In the genomic region with DNA sequence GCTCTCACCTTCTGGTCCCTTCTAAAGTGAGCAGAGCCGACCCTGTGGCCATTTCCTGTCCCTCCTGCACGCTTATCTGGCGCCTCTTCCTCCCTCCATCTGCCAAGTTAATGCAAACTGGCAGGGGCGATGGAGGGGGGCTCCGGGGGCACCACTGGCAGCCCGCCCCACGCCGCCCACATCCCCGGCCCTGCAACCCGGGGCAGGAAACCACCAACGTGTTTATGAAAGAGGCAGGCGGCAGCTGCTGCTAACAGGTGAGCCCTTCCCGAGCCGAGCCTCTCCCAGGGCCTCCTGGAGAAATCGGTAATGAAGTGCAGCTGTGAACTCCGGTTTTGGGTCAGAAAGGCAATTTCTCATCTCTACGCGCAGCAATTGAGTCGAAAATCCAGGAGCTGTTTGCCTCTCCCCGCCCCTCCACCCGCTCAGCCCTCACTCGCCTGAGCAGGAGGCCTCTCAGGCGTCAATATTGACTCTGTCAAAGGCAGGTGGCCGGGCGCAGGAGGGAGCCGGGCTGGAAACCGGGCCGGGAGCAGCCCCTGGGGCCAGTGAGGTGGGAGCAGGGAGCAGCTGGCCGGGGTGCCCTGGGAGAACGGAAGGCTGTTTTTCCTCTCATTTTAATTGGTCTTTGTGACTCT, we compare ENCODE assay signal across 1 cellular context.
TF ChIP-seq lines count a peak whose summit lies in the region.

No MANE protein-coding gene starts in this region.

TF ChIP-seq in HepG2, 621 proteins besides CTCF, POLR2A, EP300 and RAD21 (continued from another document and continues in another):
- TF ChIP-seq, protein P1, sequence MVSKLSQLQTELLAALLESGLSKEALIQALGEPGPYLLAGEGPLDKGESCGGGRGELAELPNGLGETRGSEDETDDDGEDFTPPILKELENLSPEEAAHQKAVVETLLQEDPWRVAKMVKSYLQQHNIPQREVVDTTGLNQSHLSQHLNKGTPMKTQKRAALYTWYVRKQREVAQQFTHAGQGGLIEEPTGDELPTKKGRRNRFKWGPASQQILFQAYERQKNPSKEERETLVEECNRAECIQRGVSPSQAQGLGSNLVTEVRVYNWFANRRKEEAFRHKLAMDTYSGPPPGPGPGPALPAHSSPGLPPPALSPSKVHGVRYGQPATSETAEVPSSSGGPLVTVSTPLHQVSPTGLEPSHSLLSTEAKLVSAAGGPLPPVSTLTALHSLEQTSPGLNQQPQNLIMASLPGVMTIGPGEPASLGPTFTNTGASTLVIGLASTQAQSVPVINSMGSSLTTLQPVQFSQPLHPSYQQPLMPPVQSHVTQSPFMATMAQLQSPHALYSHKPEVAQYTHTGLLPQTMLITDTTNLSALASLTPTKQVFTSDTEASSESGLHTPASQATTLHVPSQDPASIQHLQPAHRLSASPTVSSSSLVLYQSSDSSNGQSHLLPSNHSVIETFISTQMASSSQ (IDR thresholded peaks at IDR 0.05; ENCODE audit: low read depth), result peak; percentile 61; the same call in 1 of the 2 replicates
- TF ChIP-seq, protein P1 (CRISPR knock-in tag; IDR thresholded peaks at IDR 0.05; ENCODE audit: borderline replicate concordance), result peak; percentile 50; the same call in 1 of the 2 replicates
- TF ChIP-seq KDM5A (IDR thresholded peaks at IDR 0.05; ENCODE audit: borderline replicate concordance, low read length) (no peak), ZFP62 (CRISPR knock-in tag; IDR thresholded peaks at IDR 0.05) (peak; percentile 88; the same call in 1 of the 2 replicates), ZBTB38 (CRISPR knock-in tag; IDR thresholded peaks at IDR 0.05) (peak; percentile 51; the same call in 1 of the 2 replicates), ZNF605 (CRISPR knock-in tag; IDR thresholded peaks at IDR 0.05) (peak; percentile 94), ZNF382 (CRISPR knock-in tag; IDR thresholded peaks at IDR 0.05; ENCODE audit: borderline replicate concordance) (no peak), ZNF546 (CRISPR knock-in tag; conservative IDR thresholded peaks at IDR 0.05) (no peak), ZMYM3 (CRISPR knock-in tag; IDR thresholded peaks at IDR 0.05) (peak; percentile 91), RCOR2 (CRISPR knock-in tag; IDR thresholded peaks at IDR 0.05) (no peak), REL (CRISPR knock-in tag; conservative IDR thresholded peaks at IDR 0.05) (peak; percentile 91), MZF1 (CRISPR knock-in tag; IDR thresholded peaks at IDR 0.05; ENCODE audit: borderline replicate concordance) (0 out of 2 replicates have a peak, but pooled peaks have one; percentile 21), RORA (CRISPR knock-in tag; IDR thresholded peaks at IDR 0.05) (no peak), ZNF615 (CRISPR knock-in tag; IDR thresholded peaks at IDR 0.05; ENCODE audit: borderline replicate concordance) (no peak; the same call in 1 of the 2 replicates), GZF1 (CRISPR knock-in tag; IDR thresholded peaks at IDR 0.05) (peak; percentile 85; the same call in 1 of the 2 replicates), KAT8 (CRISPR knock-in tag; IDR thresholded peaks at IDR 0.05) (peak; percentile 80), STAG1 (CRISPR knock-in tag; IDR thresholded peaks at IDR 0.05) (peak; percentile 46), ZNF572 (CRISPR knock-in tag; IDR thresholded peaks at IDR 0.05) (0 out of 2 replicates have a peak, but pooled peaks have one; percentile 78), TOPORS (CRISPR knock-in tag; IDR thresholded peaks at IDR 0.05) (no peak), RBAK (CRISPR knock-in tag; IDR thresholded peaks at IDR 0.05) (no peak; the same call in 1 of the 2 replicates), NKX3-1 (CRISPR knock-in tag; IDR thresholded peaks at IDR 0.05) (peak; percentile 91)
- TF ChIP-seq, protein P2, sequence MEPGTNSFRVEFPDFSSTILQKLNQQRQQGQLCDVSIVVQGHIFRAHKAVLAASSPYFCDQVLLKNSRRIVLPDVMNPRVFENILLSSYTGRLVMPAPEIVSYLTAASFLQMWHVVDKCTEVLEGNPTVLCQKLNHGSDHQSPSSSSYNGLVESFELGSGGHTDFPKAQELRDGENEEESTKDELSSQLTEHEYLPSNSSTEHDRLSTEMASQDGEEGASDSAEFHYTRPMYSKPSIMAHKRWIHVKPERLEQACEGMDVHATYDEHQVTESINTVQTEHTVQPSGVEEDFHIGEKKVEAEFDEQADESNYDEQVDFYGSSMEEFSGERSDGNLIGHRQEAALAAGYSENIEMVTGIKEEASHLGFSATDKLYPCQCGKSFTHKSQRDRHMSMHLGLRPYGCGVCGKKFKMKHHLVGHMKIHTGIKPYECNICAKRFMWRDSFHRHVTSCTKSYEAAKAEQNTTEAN (CRISPR knock-in tag; conservative IDR thresholded peaks at IDR 0.05), result peak; percentile 91
- TF ChIP-seq, protein P3, sequence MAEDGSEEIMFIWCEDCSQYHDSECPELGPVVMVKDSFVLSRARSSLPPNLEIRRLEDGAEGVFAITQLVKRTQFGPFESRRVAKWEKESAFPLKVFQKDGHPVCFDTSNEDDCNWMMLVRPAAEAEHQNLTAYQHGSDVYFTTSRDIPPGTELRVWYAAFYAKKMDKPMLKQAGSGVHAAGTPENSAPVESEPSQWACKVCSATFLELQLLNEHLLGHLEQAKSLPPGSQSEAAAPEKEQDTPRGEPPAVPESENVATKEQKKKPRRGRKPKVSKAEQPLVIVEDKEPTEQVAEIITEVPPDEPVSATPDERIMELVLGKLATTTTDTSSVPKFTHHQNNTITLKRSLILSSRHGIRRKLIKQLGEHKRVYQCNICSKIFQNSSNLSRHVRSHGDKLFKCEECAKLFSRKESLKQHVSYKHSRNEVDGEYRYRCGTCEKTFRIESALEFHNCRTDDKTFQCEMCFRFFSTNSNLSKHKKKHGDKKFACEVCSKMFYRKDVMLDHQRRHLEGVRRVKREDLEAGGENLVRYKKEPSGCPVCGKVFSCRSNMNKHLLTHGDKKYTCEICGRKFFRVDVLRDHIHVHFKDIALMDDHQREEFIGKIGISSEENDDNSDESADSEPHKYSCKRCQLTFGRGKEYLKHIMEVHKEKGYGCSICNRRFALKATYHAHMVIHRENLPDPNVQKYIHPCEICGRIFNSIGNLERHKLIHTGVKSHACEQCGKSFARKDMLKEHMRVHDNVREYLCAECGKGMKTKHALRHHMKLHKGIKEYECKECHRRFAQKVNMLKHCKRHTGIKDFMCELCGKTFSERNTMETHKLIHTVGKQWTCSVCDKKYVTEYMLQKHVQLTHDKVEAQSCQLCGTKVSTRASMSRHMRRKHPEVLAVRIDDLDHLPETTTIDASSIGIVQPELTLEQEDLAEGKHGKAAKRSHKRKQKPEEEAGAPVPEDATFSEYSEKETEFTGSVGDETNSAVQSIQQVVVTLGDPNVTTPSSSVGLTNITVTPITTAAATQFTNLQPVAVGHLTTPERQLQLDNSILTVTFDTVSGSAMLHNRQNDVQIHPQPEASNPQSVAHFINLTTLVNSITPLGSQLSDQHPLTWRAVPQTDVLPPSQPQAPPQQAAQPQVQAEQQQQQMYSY (CRISPR knock-in tag; IDR thresholded peaks at IDR 0.05), result peak; percentile 80
- TF ChIP-seq, protein P4, sequence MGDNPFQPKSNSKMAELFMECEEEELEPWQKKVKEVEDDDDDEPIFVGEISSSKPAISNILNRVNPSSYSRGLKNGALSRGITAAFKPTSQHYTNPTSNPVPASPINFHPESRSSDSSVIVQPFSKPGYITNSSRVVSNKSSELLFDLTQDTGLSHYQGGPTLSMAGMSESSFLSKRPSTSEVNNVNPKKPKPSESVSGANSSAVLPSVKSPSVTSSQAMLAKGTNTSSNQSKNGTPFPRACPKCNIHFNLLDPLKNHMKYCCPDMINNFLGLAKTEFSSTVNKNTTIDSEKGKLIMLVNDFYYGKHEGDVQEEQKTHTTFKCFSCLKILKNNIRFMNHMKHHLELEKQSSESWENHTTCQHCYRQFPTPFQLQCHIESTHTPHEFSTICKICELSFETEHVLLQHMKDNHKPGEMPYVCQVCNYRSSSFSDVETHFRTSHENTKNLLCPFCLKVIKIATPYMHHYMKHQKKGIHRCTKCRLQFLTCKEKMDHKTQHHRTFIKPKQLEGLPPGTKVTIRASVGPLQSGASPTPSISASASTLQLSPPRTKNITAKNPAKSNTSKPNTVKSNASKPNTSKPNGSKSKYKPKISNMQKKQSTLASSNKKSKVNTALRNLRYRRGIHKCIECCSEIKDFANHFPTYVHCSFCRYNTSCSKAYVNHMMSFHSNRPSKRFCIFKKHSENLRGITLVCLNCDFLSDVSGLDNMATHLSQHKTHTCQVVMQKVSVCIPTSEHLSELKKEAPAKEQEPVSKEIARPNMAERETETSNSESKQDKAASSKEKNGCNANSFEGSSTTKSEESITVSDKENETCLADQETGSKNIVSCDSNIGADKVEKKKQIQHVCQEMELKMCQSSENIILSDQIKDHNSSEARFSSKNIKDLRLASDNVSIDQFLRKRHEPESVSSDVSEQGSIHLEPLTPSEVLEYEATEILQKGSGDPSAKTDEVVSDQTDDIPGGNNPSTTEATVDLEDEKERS (CRISPR knock-in tag; IDR thresholded peaks at IDR 0.05), result peak; percentile 77; the same call in 1 of the 2 replicates
- TF ChIP-seq, protein P5, sequence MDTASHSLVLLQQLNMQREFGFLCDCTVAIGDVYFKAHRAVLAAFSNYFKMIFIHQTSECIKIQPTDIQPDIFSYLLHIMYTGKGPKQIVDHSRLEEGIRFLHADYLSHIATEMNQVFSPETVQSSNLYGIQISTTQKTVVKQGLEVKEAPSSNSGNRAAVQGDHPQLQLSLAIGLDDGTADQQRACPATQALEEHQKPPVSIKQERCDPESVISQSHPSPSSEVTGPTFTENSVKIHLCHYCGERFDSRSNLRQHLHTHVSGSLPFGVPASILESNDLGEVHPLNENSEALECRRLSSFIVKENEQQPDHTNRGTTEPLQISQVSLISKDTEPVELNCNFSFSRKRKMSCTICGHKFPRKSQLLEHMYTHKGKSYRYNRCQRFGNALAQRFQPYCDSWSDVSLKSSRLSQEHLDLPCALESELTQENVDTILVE (CRISPR knock-in tag; IDR thresholded peaks at IDR 0.05), result peak; percentile 78
- TF ChIP-seq, protein P6, sequence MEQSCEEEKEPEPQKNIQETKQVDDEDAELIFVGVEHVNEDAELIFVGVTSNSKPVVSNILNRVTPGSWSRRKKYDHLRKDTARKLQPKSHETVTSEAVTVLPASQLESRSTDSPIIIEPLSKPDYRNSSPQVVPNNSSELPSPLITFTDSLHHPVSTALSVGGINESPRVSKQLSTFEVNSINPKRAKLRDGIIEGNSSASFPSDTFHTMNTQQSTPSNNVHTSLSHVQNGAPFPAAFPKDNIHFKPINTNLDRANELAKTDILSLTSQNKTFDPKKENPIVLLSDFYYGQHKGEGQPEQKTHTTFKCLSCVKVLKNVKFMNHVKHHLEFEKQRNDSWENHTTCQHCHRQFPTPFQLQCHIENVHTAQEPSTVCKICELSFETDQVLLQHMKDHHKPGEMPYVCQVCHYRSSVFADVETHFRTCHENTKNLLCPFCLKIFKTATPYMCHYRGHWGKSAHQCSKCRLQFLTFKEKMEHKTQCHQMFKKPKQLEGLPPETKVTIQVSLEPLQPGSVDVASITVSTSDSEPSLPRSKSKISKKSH (CRISPR knock-in tag; IDR thresholded peaks at IDR 0.05; ENCODE audit: borderline replicate concordance), result 0 out of 2 replicates have a peak, but pooled peaks have one; percentile 43
- TF ChIP-seq, protein P7, sequence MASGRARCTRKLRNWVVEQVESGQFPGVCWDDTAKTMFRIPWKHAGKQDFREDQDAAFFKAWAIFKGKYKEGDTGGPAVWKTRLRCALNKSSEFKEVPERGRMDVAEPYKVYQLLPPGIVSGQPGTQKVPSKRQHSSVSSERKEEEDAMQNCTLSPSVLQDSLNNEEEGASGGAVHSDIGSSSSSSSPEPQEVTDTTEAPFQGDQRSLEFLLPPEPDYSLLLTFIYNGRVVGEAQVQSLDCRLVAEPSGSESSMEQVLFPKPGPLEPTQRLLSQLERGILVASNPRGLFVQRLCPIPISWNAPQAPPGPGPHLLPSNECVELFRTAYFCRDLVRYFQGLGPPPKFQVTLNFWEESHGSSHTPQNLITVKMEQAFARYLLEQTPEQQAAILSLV (CRISPR knock-in tag; IDR thresholded peaks at IDR 0.05; ENCODE audit: borderline replicate concordance), result peak; percentile 67; the same call in 1 of the 2 replicates
- TF ChIP-seq, protein P8, sequence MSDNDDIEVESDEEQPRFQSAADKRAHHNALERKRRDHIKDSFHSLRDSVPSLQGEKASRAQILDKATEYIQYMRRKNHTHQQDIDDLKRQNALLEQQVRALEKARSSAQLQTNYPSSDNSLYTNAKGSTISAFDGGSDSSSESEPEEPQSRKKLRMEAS (IDR thresholded peaks at IDR 0.05), result peak; percentile 98
- TF ChIP-seq, protein P9, sequence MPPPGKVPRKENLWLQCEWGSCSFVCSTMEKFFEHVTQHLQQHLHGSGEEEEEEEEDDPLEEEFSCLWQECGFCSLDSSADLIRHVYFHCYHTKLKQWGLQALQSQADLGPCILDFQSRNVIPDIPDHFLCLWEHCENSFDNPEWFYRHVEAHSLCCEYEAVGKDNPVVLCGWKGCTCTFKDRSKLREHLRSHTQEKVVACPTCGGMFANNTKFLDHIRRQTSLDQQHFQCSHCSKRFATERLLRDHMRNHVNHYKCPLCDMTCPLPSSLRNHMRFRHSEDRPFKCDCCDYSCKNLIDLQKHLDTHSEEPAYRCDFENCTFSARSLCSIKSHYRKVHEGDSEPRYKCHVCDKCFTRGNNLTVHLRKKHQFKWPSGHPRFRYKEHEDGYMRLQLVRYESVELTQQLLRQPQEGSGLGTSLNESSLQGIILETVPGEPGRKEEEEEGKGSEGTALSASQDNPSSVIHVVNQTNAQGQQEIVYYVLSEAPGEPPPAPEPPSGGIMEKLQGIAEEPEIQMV (CRISPR knock-in tag; IDR thresholded peaks at IDR 0.05; ENCODE audit: low read depth), result peak; percentile 56; the same call in 1 of the 2 replicates
- TF ChIP-seq, protein P10, sequence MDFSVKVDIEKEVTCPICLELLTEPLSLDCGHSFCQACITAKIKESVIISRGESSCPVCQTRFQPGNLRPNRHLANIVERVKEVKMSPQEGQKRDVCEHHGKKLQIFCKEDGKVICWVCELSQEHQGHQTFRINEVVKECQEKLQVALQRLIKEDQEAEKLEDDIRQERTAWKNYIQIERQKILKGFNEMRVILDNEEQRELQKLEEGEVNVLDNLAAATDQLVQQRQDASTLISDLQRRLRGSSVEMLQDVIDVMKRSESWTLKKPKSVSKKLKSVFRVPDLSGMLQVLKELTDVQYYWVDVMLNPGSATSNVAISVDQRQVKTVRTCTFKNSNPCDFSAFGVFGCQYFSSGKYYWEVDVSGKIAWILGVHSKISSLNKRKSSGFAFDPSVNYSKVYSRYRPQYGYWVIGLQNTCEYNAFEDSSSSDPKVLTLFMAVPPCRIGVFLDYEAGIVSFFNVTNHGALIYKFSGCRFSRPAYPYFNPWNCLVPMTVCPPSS (IDR thresholded peaks at IDR 0.05), result no peak
- TF ChIP-seq, protein P11, sequence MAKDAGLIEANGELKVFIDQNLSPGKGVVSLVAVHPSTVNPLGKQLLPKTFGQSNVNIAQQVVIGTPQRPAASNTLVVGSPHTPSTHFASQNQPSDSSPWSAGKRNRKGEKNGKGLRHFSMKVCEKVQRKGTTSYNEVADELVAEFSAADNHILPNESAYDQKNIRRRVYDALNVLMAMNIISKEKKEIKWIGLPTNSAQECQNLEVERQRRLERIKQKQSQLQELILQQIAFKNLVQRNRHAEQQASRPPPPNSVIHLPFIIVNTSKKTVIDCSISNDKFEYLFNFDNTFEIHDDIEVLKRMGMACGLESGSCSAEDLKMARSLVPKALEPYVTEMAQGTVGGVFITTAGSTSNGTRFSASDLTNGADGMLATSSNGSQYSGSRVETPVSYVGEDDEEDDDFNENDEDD (CRISPR knock-in tag; IDR thresholded peaks at IDR 0.05; ENCODE audit: borderline replicate concordance), result peak; percentile 93; the same call in 1 of the 2 replicates
